1 cellular context compared by ENCODE assay signal in genomic region chr5:80204808-80205614, GRCh38.
A peak's percentile ranks its signal among the peaks of the same experiment; 100 is the strongest.
TF ChIP-seq lines count a peak whose summit lies in the region.

No MANE protein-coding gene starts in this region.

TF ChIP-seq in HepG2, 621 proteins besides CTCF, POLR2A, EP300 and RAD21 (continued from another document and continues in another):
- TF ChIP-seq ZHX2 (IDR thresholded peaks at IDR 0.05; ENCODE audit: low read depth) (no peak), ZHX2 (CRISPR knock-in tag; IDR thresholded peaks at IDR 0.05; ENCODE audit: borderline replicate concordance) (no peak), ASH2L (IDR thresholded peaks at IDR 0.05; ENCODE audit: insufficient read length, low read depth, low read length) (peak; percentile 59), U2AF2 (IDR thresholded peaks at IDR 0.05; ENCODE audit: low read depth, low read length) (no peak), KLF11 (CRISPR knock-in tag; IDR thresholded peaks at IDR 0.05) (peak; percentile 84), ZBTB34 (CRISPR knock-in tag; IDR thresholded peaks at IDR 0.05) (0 out of 2 replicates have a peak, but pooled peaks have one; percentile 21), ZNF543 (CRISPR knock-in tag; IDR thresholded peaks at IDR 0.05) (0 out of 2 replicates have a peak, but pooled peaks have one; percentile 6), ARID5B (CRISPR knock-in tag; IDR thresholded peaks at IDR 0.05) (peak; percentile 94), ETS1 (CRISPR knock-in tag; IDR thresholded peaks at IDR 0.05) (no peak), PHF5A (CRISPR knock-in tag; IDR thresholded peaks at IDR 0.05; ENCODE audit: low read depth, unreplicated experiment) (no peak), USF2 (IDR thresholded peaks at IDR 0.05; ENCODE audit: low read depth, low read length) (no peak), USF2 (CRISPR knock-in tag; IDR thresholded peaks at IDR 0.05; ENCODE audit: borderline replicate concordance) (no peak; the same call in 1 of the 2 replicates), ZMYM2 (CRISPR knock-in tag; IDR thresholded peaks at IDR 0.05) (no peak), E2F1 (CRISPR knock-in tag; IDR thresholded peaks at IDR 0.05) (no peak), CHD4 (IDR thresholded peaks at IDR 0.05; ENCODE audit: borderline replicate concordance, low read length) (no peak), ZBTB4 (CRISPR knock-in tag; IDR thresholded peaks at IDR 0.05; ENCODE audit: borderline replicate concordance) (peak; percentile 72; the same call in 1 of the 2 replicates), ZGPAT (CRISPR knock-in tag; IDR thresholded peaks at IDR 0.05) (peak; percentile 79; the same call in 1 of the 2 replicates), MEIS1 (CRISPR knock-in tag; IDR thresholded peaks at IDR 0.05; ENCODE audit: borderline replicate concordance) (no peak), MIER3 (CRISPR knock-in tag; IDR thresholded peaks at IDR 0.05; ENCODE audit: borderline replicate concordance) (peak; percentile 61; the same call in 1 of the 2 replicates), ZNF557 (CRISPR knock-in tag; IDR thresholded peaks at IDR 0.05) (no peak), ZNF710 (CRISPR knock-in tag; IDR thresholded peaks at IDR 0.05; ENCODE audit: borderline replicate concordance) (peak; percentile 84; the same call in 1 of the 2 replicates), SIN3A (IDR thresholded peaks at IDR 0.05; ENCODE audit: borderline replicate concordance, low read depth, low read length) (no peak), SMYD3 (CRISPR knock-in tag; IDR thresholded peaks at IDR 0.05) (no peak), STAG1 (CRISPR knock-in tag; IDR thresholded peaks at IDR 0.05) (peak; percentile 53), U2AF1 (optimal IDR thresholded peaks at IDR 0.05; ENCODE audit: low read depth, low read length) (no peak), BORCS8-MEF2B (CRISPR knock-in tag; IDR thresholded peaks at IDR 0.05) (0 out of 2 replicates have a peak, but pooled peaks have one; percentile 40), ZBTB46 (CRISPR knock-in tag; IDR thresholded peaks at IDR 0.05; ENCODE audit: borderline replicate concordance) (no peak)
